Comparison of ENCODE assay signal across 10 cellular contexts in the genomic region with DNA sequence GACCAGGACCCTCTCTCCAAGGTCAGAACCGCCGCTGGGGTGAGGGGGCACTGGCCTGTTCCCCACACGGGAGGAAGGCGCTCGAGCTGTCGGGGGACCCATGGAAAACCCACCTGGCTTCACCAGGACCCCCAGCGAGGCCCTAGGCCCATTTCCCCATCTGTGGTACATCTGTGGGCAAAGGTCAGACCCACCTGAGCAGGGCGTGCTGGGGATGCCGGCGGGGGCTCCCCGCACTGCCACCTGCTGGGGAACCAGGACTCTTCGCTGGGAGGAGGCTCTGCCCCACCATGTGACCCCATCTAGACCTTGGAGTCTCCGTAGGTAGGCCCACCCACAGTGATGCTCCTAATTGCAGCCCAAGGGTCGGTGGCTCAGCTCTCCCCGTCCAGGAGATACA. TPM values are rescaled to one million over a fixed set of nuclear protein-coding genes. Genes with fewer than 3 reads are reported as not detected.
DNase-seq lines count a peak whose midpoint lies in the region; ATAC-seq and TF ChIP-seq lines count a peak whose summit lies in the region.
"Had no signal": no experiment of that assay in that cellular context is flagged by ENCODE, and none has a peak within 500 bp of the region (broad histone marks: within the 10 kb centered on the region; RNA-seq: fewer than 3 reads in every experiment).

No MANE protein-coding gene starts in this region.

- H3K27me3 Mint-ChIP-seq in T-cell, result no peaks in the 10 kb centered on the region

- H3K9ac ChIP-seq in PC-3 (ENCODE audit: low read length), result no peak overlapping the region

- TF ChIP-seq CTCF in cardiac muscle cell (IDR thresholded peaks at IDR 0.05; ENCODE audit: low read depth, low read length), result peak; percentile 31
- peak; percentile 44 for TF ChIP-seq CTCF in PC-3 (conservative IDR thresholded peaks at IDR 0.05; ENCODE audit: low read depth, low read length)
- TF ChIP-seq CTCF in fibroblast of mammary gland (conservative IDR thresholded peaks at IDR 0.05; ENCODE audit: control insufficient read depth, insufficient read depth, low read depth, low read length), result peak; percentile 4

- H3K27me3 ChIP-seq in cardiac muscle cell, result no peaks in the 10 kb centered on the region
- H3K27me3 ChIP-seq in PC-3 (ENCODE audit: low read length), result no peaks in the 10 kb centered on the region

- no peaks in the 10 kb centered on the region for H3K9me2 ChIP-seq in PC-3 (replicated peaks; ENCODE audit: low read length)

- H3K36me3 ChIP-seq in cardiac muscle cell (peaks cover 6% of the 10 kb centered on the region), PC-3 (ENCODE audit: low read depth, low read length) (no peaks in the 10 kb centered on the region)

- H3K36me3 Mint-ChIP-seq in T-cell, result peaks cover 17% of the 10 kb centered on the region

- CTCF ChIA-PET in PC-3 (lab: Charles Lee), result no interaction called here
- CTCF ChIA-PET in T-cell (lab: Charles Lee), result interaction anchor here in 1 of 2 donors (0.9 kb wide), 1 partner anchor 9 kb away, joined by 3 read pairs; no protein-coding TSS in a partner anchor

- POLR2A ChIA-PET in PC-3 (lab: Charles Lee; ENCODE audit: unreplicated experiment), result no interaction called here
- POLR2A ChIA-PET in T-cell (lab: Charles Lee), result interaction anchor here in 1 of 2 donors (0.6 kb wide), 1 partner anchor 18 kb away, joined by 7 read pairs; no protein-coding TSS in a partner anchor

- intact Hi-C loops in Right ventricle myocardium inferior (cut with DNase I), result no loop called here
- intact Hi-C loops in PC-3 (cut with micrococcal nuclease), result no loop called here

- H4K20me1 ChIP-seq in PC-3 (ENCODE audit: low read length), result no peaks in the 10 kb centered on the region

- no peak overlapping the region for H3K27ac Mint-ChIP-seq in T-cell
- H3K27ac Mint-ChIP-seq: T-helper 2 cell treated with Interferon-gamma antibody and Interleukin-4, amounts not matched to agents 5 μg/mL and 100 μg/mL, for 36 hours had no signal

- H3K27ac ChIP-seq in cardiac muscle cell (no peak overlapping the region), PC-3 (ENCODE audit: low read length) (no peak overlapping the region), caudate nucleus (ENCODE audit: low read depth, low read length) (no peak overlapping the region)

- no peak overlapping the region for H3K4me2 ChIP-seq in PC-3 (ENCODE audit: low read length)

- H3K9me3 ChIP-seq in cardiac muscle cell (ENCODE audit: low read depth) (no peaks in the 10 kb centered on the region), PC-3 (ENCODE audit: low read length) (no peaks in the 10 kb centered on the region)

- no TSS peak for BruUV-seq in PC-3 (replicated peaks; lab: Mats Ljungman, UMichigan)

- no peaks in the 10 kb centered on the region for H3K4me1 ChIP-seq in cardiac muscle cell (ENCODE audit: low read depth)
- H3K4me1 ChIP-seq in PC-3 (ENCODE audit: insufficient read depth, low read length), result no peaks in the 10 kb centered on the region

- peaks cover 0 to 4% (median 2%) of the 10 kb centered on the region in 3 donors for H3K4me1 Mint-ChIP-seq in T-cell

- no peaks in the 10 kb centered on the region for H3K9me3 Mint-ChIP-seq in T-cell
- H3K9me3 Mint-ChIP-seq: T-helper 2 cell treated with Interferon-gamma antibody and Interleukin-4, amounts not matched to agents 5 μg/mL and 100 μg/mL, for 36 hours had no signal

- no peak for DNase-seq in cardiac muscle cell (ENCODE audit: low read depth in 1 of 2, low spot score in 1 of 2)
- no peak for DNase-seq in Right ventricle myocardium inferior (ENCODE audit: missing footprints)
- no peak for DNase-seq in PC-3
- no peak for DNase-seq in fibroblast of mammary gland (ENCODE audit: low read depth)
- DNase-seq in T-cell, result no peak
- DNase-seq in DMS79 treated with DMSO at 0.1 percent for 48 hours (lab: John Stamatoyannopoulos, UW), result no peak
- no peak for DNase-seq in caudate nucleus (lab: John Stamatoyannopoulos, UW)

- H2AFZ ChIP-seq in PC-3 (ENCODE audit: low read length), result no peak overlapping the region

- H3K4me3 Mint-ChIP-seq in T-cell, result no peak overlapping the region
- H3K4me3 Mint-ChIP-seq: T-helper 2 cell treated with Interferon-gamma antibody and Interleukin-4, amounts not matched to agents 5 μg/mL and 100 μg/mL, for 36 hours had no signal

- no peak overlapping the region for H3K4me3 ChIP-seq in cardiac muscle cell
- no peak overlapping the region for H3K4me3 ChIP-seq in PC-3 (ENCODE audit: low read length)
- no peak overlapping the region for H3K4me3 ChIP-seq in fibroblast of mammary gland (ENCODE audit: control insufficient read depth, low read depth, low read length)

- ATAC-seq in Right ventricle myocardium inferior (no peak), PC-3 (0 out of 2 replicates have a peak, but pooled peaks have one; percentile 20), T-cell (replicated peaks in 1 of 4) (no peak), HG03097 (IDR thresholded peaks at IDR 0.05; ENCODE audit: low FRiP score, unreplicated experiment) (no peak)

- no peaks in the 10 kb centered on the region for H3K79me2 ChIP-seq in PC-3 (ENCODE audit: low read length)

- H3F3A ChIP-seq in PC-3 (ENCODE audit: low read length, unreplicated experiment), result no peaks in the 10 kb centered on the region

RNA-seq across cellular contexts. Expression of a gene that starts 0.5 kb away (rescaled TPM):
- total RNA-seq in cardiac muscle cell (not detected in 2 replicates), Right ventricle myocardium inferior (not detected), PC-3 (2014; rRNA removed) (not detected in 2 replicates), T-cell (under 1 TPM in 2 of 5 donors, not detected in 3; 0.20 to 0.56 TPM)
- polyA plus RNA-seq in cardiac muscle cell, result 0.78 and 0.79 TPM in 2 replicates
- total RNA-seq: renal cortical epithelial cell had no signal

RNA-seq across cellular contexts. Expression of a gene that starts 51.4 kb away (rescaled TPM):
- total RNA-seq in cardiac muscle cell, result 4.1 and 5.7 TPM in 2 replicates
- 6.4 and 9.4 TPM in 2 replicates for polyA plus RNA-seq in cardiac muscle cell
- 6.5 TPM for total RNA-seq in Right ventricle myocardium inferior
- 3.9 and 6.9 TPM in 2 replicates for total RNA-seq in PC-3 (2014; rRNA removed)
- 10 to 100 TPM; 11.8 to 17.6 (median 14.3) TPM for total RNA-seq in T-cell
